ENCODE assay signal across 21 cellular contexts in the genomic region with DNA sequence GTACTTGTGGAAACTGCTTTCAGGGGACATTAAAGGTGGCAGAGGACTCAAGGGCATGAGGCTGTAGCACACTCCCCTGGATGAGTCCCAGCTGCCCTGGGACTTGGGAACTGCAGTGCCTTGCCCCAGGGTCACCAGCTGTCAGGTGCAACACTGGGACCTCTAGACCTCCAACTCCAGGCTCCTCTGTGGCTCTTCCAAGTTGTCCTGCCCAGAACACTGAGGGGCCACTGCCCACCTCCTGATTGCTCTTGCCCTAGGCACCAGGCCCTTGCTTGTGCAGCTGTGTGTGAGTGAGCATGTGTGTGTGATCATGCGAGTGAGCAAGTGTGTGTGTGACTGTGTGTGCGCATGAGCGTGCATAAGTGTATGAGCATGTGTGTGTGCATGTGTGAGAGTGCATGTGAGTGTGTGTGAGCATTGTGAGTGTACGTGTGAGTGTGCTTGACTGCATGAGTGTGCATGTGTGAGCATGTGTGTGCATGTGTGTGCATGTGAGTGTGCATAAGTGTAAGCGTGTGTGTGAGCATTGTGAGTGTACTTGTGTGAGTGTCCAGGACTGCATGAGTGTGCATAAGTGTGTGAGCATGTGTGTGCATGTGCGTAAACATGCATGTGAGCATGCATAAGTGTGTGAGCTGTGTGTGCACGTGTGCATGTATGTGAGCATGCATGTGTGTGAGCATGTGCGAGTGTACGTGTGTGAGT.
DNase-seq lines count a peak whose midpoint lies in the region; ATAC-seq, FAIRE-seq and TF ChIP-seq lines count a peak whose summit lies in the region.
"Had no signal": no experiment of that assay in that cellular context is flagged by ENCODE, and none has a peak within 500 bp of the region (broad histone marks: within the 10 kb centered on the region; RNA-seq: fewer than 3 reads in every experiment).

No MANE protein-coding gene starts in this region.

- H2AK5ac ChIP-seq in H1 (ENCODE audit: low read depth, low read length) (no peak overlapping the region), neuronal stem cell (ENCODE audit: low read depth, low read length) (peak overlapping the region; percentile 37)

- H3K9ac ChIP-seq in H1 (replicated peaks in 1 of 4; ENCODE audit: extremely low read depth in 1 of 4, low read depth in 3 of 4, low read length in 3 of 4) = no peak overlapping the region
- peak overlapping the region; percentile 64 for H3K9ac ChIP-seq in neuronal stem cell (ENCODE audit: low read depth, low read length, poor library complexity)

- ATAC-seq in WTC11 (no peak), HG03442 (IDR thresholded peaks at IDR 0.05; ENCODE audit: unreplicated experiment) (no peak)
- ATAC-seq: activated naive CD8-positive, alpha-beta T cell treated with anti-CD3 and anti-CD28 coated beads, Interleukin-2, amount 50 U/mL, for 24 hours; lower lobe of right lung; stimulated activated naive CD8-positive, alpha-beta T cell treated with anti-CD3 and anti-CD28 coated beads, Interleukin-15, amount 100 ng/mL, for 72 hours had no signal

- H2BK15ac ChIP-seq in H1 (ENCODE audit: low read length) = no peak overlapping the region
- H2BK15ac ChIP-seq in neuronal stem cell (ENCODE audit: low read length) = no peak overlapping the region

- TF ChIP-seq POLR2A in H1 (IDR thresholded peaks at IDR 0.05; ENCODE audit: control extremely low read depth in 1 of 2, low read depth in 2 of 2, low read length in 2 of 2) = no peak

- H3K4me2 ChIP-seq in H1 (ENCODE audit: insufficient read depth in 1 of 2, low read depth in 2 of 2, low read length in 2 of 2) (no peak overlapping the region), neuronal stem cell (ENCODE audit: insufficient read depth, low read length, poor library complexity, severe bottlenecking) (no peak overlapping the region)

- no peaks in the 10 kb centered on the region for H3K36me3 ChIP-seq in H1 (ENCODE audit: control insufficient read depth in 2 of 4, insufficient read depth in 4 of 4, low read length in 3 of 4)
- peaks cover 0 to 4% of the 10 kb centered on the region in 2 donors for H3K36me3 ChIP-seq in neuronal stem cell (replicated peaks in 1 of 2; ENCODE audit: control insufficient read depth in 2 of 2, insufficient read depth in 2 of 2, low read length in 2 of 2)
- H3K36me3 ChIP-seq: lower lobe of right lung, neutrophil, tibial artery had no signal

- H3K14ac ChIP-seq in H1 (ENCODE audit: insufficient read length) = no peak overlapping the region
- peak overlapping the region; percentile 22 for H3K14ac ChIP-seq in neuronal stem cell (ENCODE audit: low read length)

- CTCF ChIA-PET in WTC11 (lab: Charles Lee) (no interaction called here), H1 (lab: Charles Lee; ENCODE audit: partially characterized antibody) (no interaction called here)

- no peak overlapping the region for H3K56ac ChIP-seq in H1 (replicated peaks; ENCODE audit: insufficient read length, low read depth, low read length)

- no peaks in the 10 kb centered on the region for H3K27me3 ChIP-seq in H1 (replicated peaks in 1 of 4; ENCODE audit: control insufficient read depth in 3 of 4, extremely low read depth in 1 of 4, insufficient read depth in 3 of 4, low read length in 3 of 4)
- H3K27me3 ChIP-seq in neuronal stem cell (ENCODE audit: control insufficient read depth in 3 of 3, insufficient read depth in 3 of 3, low read depth in 1 of 3, low read length in 3 of 3) = peaks cover 0 to 13% (median 2%) of the 10 kb centered on the region in 3 experiments
- H3K27me3 ChIP-seq: neutrophil, tibial artery had no signal

- no peaks in the 10 kb centered on the region for H3K36me3 Mint-ChIP-seq in WTC11

- H3K27ac ChIP-seq in H1 (ENCODE audit: low read depth, low read length) (no peak overlapping the region), neuronal stem cell (replicated peaks; ENCODE audit: low read length) (no peak overlapping the region)
- H3K27ac ChIP-seq: epithelial cell of prostate, lower lobe of right lung, neutrophil, tibial artery had no signal

- H3K9me3 ChIP-seq in H1 (ENCODE audit: insufficient read depth in 2 of 2, low read depth in 1 of 2, low read length in 1 of 2) (peaks cover 10 to 11% of the 10 kb centered on the region in 2 experiments; a peak in 1 of 4 replicates), neuronal stem cell (replicated peaks in 1 of 2; ENCODE audit: control insufficient read depth in 2 of 2, insufficient read depth in 1 of 2, low read depth in 1 of 2, low read length in 2 of 2) (peaks cover 0 to 5% of the 10 kb centered on the region in 2 donors)
- H3K9me3 ChIP-seq: lower lobe of right lung, neutrophil, tibial artery had no signal

- H3K27ac Mint-ChIP-seq in WTC11 = peak overlapping the region; percentile 2; the same call in 1 of the 2 replicates
- H3K27ac Mint-ChIP-seq: activated CD4-positive, alpha-beta memory T cell treated with anti-CD3 and anti-CD28 coated beads, Interleukin-2, amount 10 ng/mL, durations not matched to agents 7 days and 5 days; activated naive CD8-positive, alpha-beta T cell treated with anti-CD3 and anti-CD28 coated beads, Interleukin-2, amount 50 U/mL, for 24 hours had no signal

- TF ChIP-seq CTCF in WTC11 (IDR thresholded peaks at IDR 0.05) = no peak
- TF ChIP-seq CTCF in H1 (IDR thresholded peaks at IDR 0.05; ENCODE audit: control extremely low read depth in 1 of 3, insufficient read depth in 1 of 3, low read depth in 1 of 3, low read length in 3 of 3) = no peak

- no peak overlapping the region for H2BK5ac ChIP-seq in H1 (ENCODE audit: low read depth, low read length)
- no peak overlapping the region for H2BK5ac ChIP-seq in neuronal stem cell (ENCODE audit: low read length)

- H3K23ac ChIP-seq in H1 (ENCODE audit: insufficient read length) (no peak overlapping the region), neuronal stem cell (ENCODE audit: low read depth, low read length, poor library complexity) (peak overlapping the region; percentile 61)

- H3K27me3 Mint-ChIP-seq in WTC11 (ENCODE audit: low read depth) = no peaks in the 10 kb centered on the region
- H3K27me3 Mint-ChIP-seq: activated CD4-positive, alpha-beta memory T cell treated with anti-CD3 and anti-CD28 coated beads, Interleukin-2, amount 10 ng/mL, durations not matched to agents 7 days and 5 days; activated naive CD8-positive, alpha-beta T cell treated with anti-CD3 and anti-CD28 coated beads, Interleukin-2, amount 50 U/mL, for 24 hours; stimulated activated naive CD8-positive, alpha-beta T cell treated with anti-CD3 and anti-CD28 coated beads, Interleukin-15, amount 100 ng/mL, for 72 hours had no signal

- H3K18ac ChIP-seq in H1 (ENCODE audit: extremely low read depth, low read length) (no peak overlapping the region), neuronal stem cell (ENCODE audit: low read length) (peak overlapping the region; percentile 44)

- H2BK20ac ChIP-seq in H1 (ENCODE audit: low read length) = no peak overlapping the region

- no peak overlapping the region for H3K4me3 Mint-ChIP-seq in WTC11
- H3K4me3 Mint-ChIP-seq: activated CD4-positive, alpha-beta memory T cell treated with anti-CD3 and anti-CD28 coated beads, Interleukin-2, amount 10 ng/mL, durations not matched to agents 7 days and 5 days; activated naive CD8-positive, alpha-beta T cell treated with anti-CD3 and anti-CD28 coated beads, Interleukin-2, amount 50 U/mL, for 24 hours; stimulated activated naive CD8-positive, alpha-beta T cell treated with anti-CD3 and anti-CD28 coated beads, Interleukin-15, amount 100 ng/mL, for 72 hours had no signal

- peaks cover 6% of the 10 kb centered on the region; the same call in 1 of the 2 replicates for H3K9me3 Mint-ChIP-seq in WTC11
- H3K9me3 Mint-ChIP-seq: activated naive CD8-positive, alpha-beta T cell treated with anti-CD3 and anti-CD28 coated beads, Interleukin-2, amount 50 U/mL, for 24 hours; stimulated activated naive CD8-positive, alpha-beta T cell treated with anti-CD3 and anti-CD28 coated beads, Interleukin-15, amount 100 ng/mL, for 72 hours had no signal

- no peaks in the 10 kb centered on the region for H3K4me1 Mint-ChIP-seq in WTC11
- H3K4me1 Mint-ChIP-seq: activated CD4-positive, alpha-beta memory T cell treated with anti-CD3 and anti-CD28 coated beads, Interleukin-2, amount 10 ng/mL, durations not matched to agents 7 days and 5 days; activated naive CD8-positive, alpha-beta T cell treated with anti-CD3 and anti-CD28 coated beads, Interleukin-2, amount 50 U/mL, for 24 hours; stimulated activated naive CD8-positive, alpha-beta T cell treated with anti-CD3 and anti-CD28 coated beads, Interleukin-15, amount 100 ng/mL, for 72 hours had no signal

- H2AFZ ChIP-seq in H1 (ENCODE audit: low read length) (no peak overlapping the region), neuronal stem cell (ENCODE audit: low read length) (no peak overlapping the region)

- H4K8ac ChIP-seq in H1 (ENCODE audit: extremely low read depth, insufficient read depth, low read length) = no peak overlapping the region
- H4K8ac ChIP-seq in neuronal stem cell (ENCODE audit: low read depth, low read length) = peak overlapping the region; percentile 83

- H2BK120ac ChIP-seq in H1 (replicated peaks; ENCODE audit: low read depth, low read length) = no peak overlapping the region
- no peak overlapping the region for H2BK120ac ChIP-seq in neuronal stem cell (ENCODE audit: low read depth, low read length)

- FAIRE-seq in H1 (lab: Jason Lieb, UNC) = no peak
- FAIRE-seq: D721Med had no signal

- H3K23me2 ChIP-seq in H1 (ENCODE audit: low read depth, low read length) = no peaks in the 10 kb centered on the region; the same call in 1 of the 2 replicates

- H4K91ac ChIP-seq in H1 (replicated peaks; ENCODE audit: insufficient read length, low read length) = peak overlapping the region; percentile 54
- peak overlapping the region; percentile 14 for H4K91ac ChIP-seq in neuronal stem cell (ENCODE audit: low read depth, low read length, poor library complexity)

- H3K4me3 ChIP-seq in H1 (ENCODE audit: extremely low read depth in 1 of 4, insufficient read depth in 2 of 4, low read depth in 3 of 4, low read length in 4 of 4) = no peak overlapping the region
- peak overlapping the region in 1 of 2 donors; percentile 56 for H3K4me3 ChIP-seq in neuronal stem cell (ENCODE audit: low read length in 2 of 2)
- H3K4me3 ChIP-seq: lower lobe of right lung, tibial artery had no signal

- TF ChIP-seq RAD21 in H1 (IDR thresholded peaks at IDR 0.05 in 1 of 2, conservative IDR thresholded peaks at IDR 0.05 in 1 of 2; ENCODE audit: low read depth in 2 of 2, low read length in 2 of 2) = no peak

- POLR2A ChIA-PET in WTC11 (lab: Charles Lee) (no interaction called here), H1 (lab: Charles Lee; ENCODE audit: partially characterized antibody) (no interaction called here)

- WGBS in H1 (ENCODE audit: extremely low coverage in 1 of 2, insufficient coverage in 1 of 2, insufficient read length in 1 of 2, insufficient replicate concordance in 2 of 2, low coverage in 1 of 2, low lambda C conversion rate in 2 of 2, missing lambda C conversion rate in 1 of 2), 2 experiments = 88% methylated on average over 9 of the region's 9 CpGs; no CpG with 5 or more reads in 1 of the 2 experiments
- WGBS in neuronal stem cell (ENCODE audit: extremely low coverage in 2 of 2, insufficient read length in 2 of 2, insufficient replicate concordance in 1 of 2), 2 donors = no CpG with 5 or more reads among the region's 9 CpGs

- no peak for TF ChIP-seq EP300 in H1 (IDR thresholded peaks at IDR 0.05; ENCODE audit: borderline replicate concordance in 1 of 2, low read depth in 2 of 2, low read length in 2 of 2)

- DNase-seq in WTC11 (ENCODE audit: low spot score) (no peak), H1 (ENCODE audit: low read depth in 1 of 2, low spot score in 2 of 2) (no peak), neuronal stem cell (ENCODE audit: low spot score) (no peak), ureter (ENCODE audit: low spot score) (peak; percentile 14), mucosa of gallbladder (ENCODE audit: low spot score) (no peak), medulla oblongata (ENCODE audit: extremely low spot score) (no peak)
- DNase-seq: activated CD4-positive, CD25-positive, alpha-beta regulatory T cell; activated gamma-delta T cell; activated naive CD8-positive, alpha-beta T cell treated with anti-CD3 and anti-CD28 coated beads, Interleukin-2, amount 50 U/mL, for 24 hours; kidney glomerular epithelial cell; MV-4-11; NCI-H446 treated with DMSO at 0.1 percent for 48 hours; RPMI8226; stimulated activated naive CD8-positive, alpha-beta T cell treated with anti-CD3 and anti-CD28 coated beads, Interleukin-15, amount 100 ng/mL, for 72 hours had no signal

- H4K5ac ChIP-seq in H1 (ENCODE audit: insufficient read length, low read depth, low read length) = no peak overlapping the region

- H2BK12ac ChIP-seq in H1 (ENCODE audit: low read depth, low read length) (no peak overlapping the region), neuronal stem cell (ENCODE audit: low read length) (peak overlapping the region; percentile 50)

- no peaks in the 10 kb centered on the region for H3K79me2 ChIP-seq in H1 (ENCODE audit: control insufficient read depth in 1 of 2, insufficient read depth in 2 of 2, low read length in 2 of 2)

- peaks cover 0 to 2% of the 10 kb centered on the region in 2 experiments for H4K20me1 ChIP-seq in H1 (replicated peaks in 1 of 2; ENCODE audit: control insufficient read depth in 1 of 2, insufficient read depth in 2 of 2, low read length in 2 of 2)

- H3K79me1 ChIP-seq in H1 (ENCODE audit: low read depth, low read length) (no peaks in the 10 kb centered on the region), neuronal stem cell (ENCODE audit: low read depth, low read length) (no peaks in the 10 kb centered on the region)

- no peaks in the 10 kb centered on the region; a peak in 2 of 7 replicates for H3K4me1 ChIP-seq in H1 (replicated peaks in 1 of 4; ENCODE audit: control insufficient read depth in 3 of 4, insufficient read depth in 4 of 4, low read length in 3 of 4)
- H3K4me1 ChIP-seq in neuronal stem cell (ENCODE audit: control insufficient read depth in 2 of 2, insufficient read depth in 1 of 2, low read depth in 1 of 2, low read length in 2 of 2) = peaks cover 2 to 15% of the 10 kb centered on the region in 2 donors
- H3K4me1 ChIP-seq: lower lobe of right lung had no signal

- no peak overlapping the region for H3K4ac ChIP-seq in H1 (replicated peaks; ENCODE audit: insufficient read length, low read depth, low read length)
- H3K4ac ChIP-seq in neuronal stem cell (ENCODE audit: low read length) = no peak overlapping the region
